Comparison of ENCODE assay signal across 1 cellular context in genomic region chr11:833114-833791, GRCh38.
TF ChIP-seq lines count a peak whose summit lies in the region.

No MANE protein-coding gene starts in this region.

TF ChIP-seq in HepG2, 621 proteins besides CTCF, POLR2A, EP300 and RAD21 (continued from another document):
- no peak for TF ChIP-seq ZFP36L2 (CRISPR knock-in tag; IDR thresholded peaks at IDR 0.05)
- no peak for TF ChIP-seq ZSCAN22 (CRISPR knock-in tag; IDR thresholded peaks at IDR 0.05)
- no peak for TF ChIP-seq ZHX2 (IDR thresholded peaks at IDR 0.05; ENCODE audit: low read depth)
- TF ChIP-seq ZHX2 (CRISPR knock-in tag; IDR thresholded peaks at IDR 0.05; ENCODE audit: borderline replicate concordance) = no peak
- TF ChIP-seq NR2C2 (CRISPR knock-in tag; IDR thresholded peaks at IDR 0.05; ENCODE audit: borderline replicate concordance) = no peak
- TF ChIP-seq CENPX (CRISPR knock-in tag; IDR thresholded peaks at IDR 0.05) = no peak
- no peak for TF ChIP-seq ZFP41 (CRISPR knock-in tag; IDR thresholded peaks at IDR 0.05; ENCODE audit: borderline replicate concordance)
- no peak for TF ChIP-seq KDM5B (CRISPR knock-in tag; IDR thresholded peaks at IDR 0.05; ENCODE audit: borderline replicate concordance)
- 0 out of 2 replicates have a peak, but pooled peaks have one; percentile 49 for TF ChIP-seq MYC (CRISPR knock-in tag; IDR thresholded peaks at IDR 0.05; ENCODE audit: borderline replicate concordance)
- no peak for TF ChIP-seq ZNF564 (CRISPR knock-in tag; IDR thresholded peaks at IDR 0.05)
- TF ChIP-seq KLF6 (CRISPR knock-in tag; IDR thresholded peaks at IDR 0.05) = 0 out of 2 replicates have a peak, but pooled peaks have one; percentile 32
- no peak for TF ChIP-seq JDP2 (CRISPR knock-in tag; IDR thresholded peaks at IDR 0.05; ENCODE audit: borderline replicate concordance)
- TF ChIP-seq TOPORS (CRISPR knock-in tag; IDR thresholded peaks at IDR 0.05) = no peak
- no peak for TF ChIP-seq ZNF746 (CRISPR knock-in tag; IDR thresholded peaks at IDR 0.05)
- no peak for TF ChIP-seq THAP7 (CRISPR knock-in tag; IDR thresholded peaks at IDR 0.05)
- peak; percentile 68 for TF ChIP-seq YY1 (IDR thresholded peaks at IDR 0.05; ENCODE audit: insufficient read depth, insufficient replicate concordance, low read depth, low read length)
- TF ChIP-seq ZMAT3 (CRISPR knock-in tag; conservative IDR thresholded peaks at IDR 0.05) = peak; percentile 45; the same call in 1 of the 2 replicates
- no peak for TF ChIP-seq CREB3 (CRISPR knock-in tag; IDR thresholded peaks at IDR 0.05)
- TF ChIP-seq E2F5 (CRISPR knock-in tag; conservative IDR thresholded peaks at IDR 0.05) = no peak
TF ChIP-seq in HepG2: peak in this region for 24.
